Comparison of ENCODE assay signal across 30 cellular contexts in the genomic region with DNA sequence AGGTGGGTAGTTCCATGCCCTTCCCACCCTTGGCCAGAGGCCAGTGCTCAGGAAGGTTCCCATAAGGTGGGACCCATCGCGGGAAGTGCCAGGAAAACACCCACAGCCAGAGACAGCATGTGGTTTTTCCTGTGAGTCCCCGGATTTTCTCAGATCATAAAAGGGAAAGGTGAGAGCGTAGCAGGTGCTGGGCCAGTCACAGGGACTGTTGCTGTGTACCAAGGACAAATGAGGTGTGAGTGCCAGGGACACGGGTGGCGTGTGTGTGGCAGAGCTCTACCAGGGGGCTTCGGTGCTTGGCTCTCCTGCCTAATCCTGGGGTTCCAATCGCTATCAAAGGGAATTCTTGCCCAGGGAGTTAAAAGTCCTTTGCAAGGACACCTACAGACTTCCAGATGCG.
"Had no signal": no experiment of that assay in that cellular context is flagged by ENCODE, and none has a peak within 500 bp of the region (broad histone marks: within the 10 kb centered on the region; RNA-seq: fewer than 3 reads in every experiment).

No MANE protein-coding gene starts in this region.

- H3K9me3 Mint-ChIP-seq: immature natural killer cell; naive thymus-derived CD4-positive, alpha-beta T cell; natural killer cell treated with Interleukin-12 subunit alpha and Interleukin-12 subunit beta and Interleukin-15 and Interleukin-18, amount 100 ng/mL, for 72 hours; neural progenitor cell; stimulated activated naive B cell treated with anti-CD40 and anti-IgM and Interleukin-4, amounts not matched to agents 10 μg/mL and 1 μg/mL and 100 μg/mL, for 72 hours had no signal

- H3K36me3 ChIP-seq: heart left ventricle, left ventricle myocardium inferior, neural progenitor cell, ovary, prostate gland, stomach, thoracic aorta, tibial artery, uterus had no signal

- ATAC-seq: heart left ventricle; mucosa of descending colon; naive thymus-derived CD4-positive, alpha-beta T cell; natural killer cell treated with Interleukin-12 subunit alpha and Interleukin-12 subunit beta and Interleukin-15 and Interleukin-18, amount 100 ng/mL, for 72 hours; right cardiac atrium; sciatic nerve; stimulated activated naive B cell treated with anti-CD40 and anti-IgM and Interleukin-4, amounts not matched to agents 10 μg/mL and 1 μg/mL and 100 μg/mL, for 72 hours; stimulated activated naive CD8-positive, alpha-beta T cell treated with anti-CD3 and anti-CD28 coated beads, Interleukin-15, Interleukin-2, amounts not matched to agents 100 U/mL and 50 U/mL, for 24 hours had no signal

- H3K27me3 ChIP-seq: heart left ventricle, neural progenitor cell, ovary, stomach, tibial artery had no signal

- H3K27ac ChIP-seq: heart left ventricle, left ventricle myocardium inferior, neural progenitor cell, ovary, prostate gland, skin epidermis, stomach, thoracic aorta, tibial artery, uterus had no signal

- H3K4me3 Mint-ChIP-seq: immature natural killer cell; naive thymus-derived CD4-positive, alpha-beta T cell; natural killer cell treated with Interleukin-12 subunit alpha and Interleukin-12 subunit beta and Interleukin-15 and Interleukin-18, amount 100 ng/mL, for 72 hours; neural progenitor cell; stimulated activated naive B cell treated with anti-CD40 and anti-IgM and Interleukin-4, amounts not matched to agents 10 μg/mL and 1 μg/mL and 100 μg/mL, for 72 hours had no signal

- H3K9ac ChIP-seq: neural progenitor cell had no signal

- H3K36me3 Mint-ChIP-seq: immature natural killer cell; naive thymus-derived CD4-positive, alpha-beta T cell; natural killer cell treated with Interleukin-12 subunit alpha and Interleukin-12 subunit beta and Interleukin-15 and Interleukin-18, amount 100 ng/mL, for 72 hours; neural progenitor cell; stimulated activated naive B cell treated with anti-CD40 and anti-IgM and Interleukin-4, amounts not matched to agents 10 μg/mL and 1 μg/mL and 100 μg/mL, for 72 hours had no signal

- H3K4me3 ChIP-seq: heart left ventricle, left ventricle myocardium inferior, lung, mucosa of descending colon, neural progenitor cell, ovary, prostate gland, skin epidermis, stomach, thoracic aorta, tibial artery, uterus had no signal

- DNase-seq: heart left ventricle; hypothalamus; immature natural killer cell; left ventricle myocardium inferior; mesendoderm; midbrain; mucosa of descending colon; naive thymus-derived CD4-positive, alpha-beta T cell; ovary; posterior cingulate gyrus; retina; right cardiac atrium; stimulated activated CD4-positive, alpha-beta T cell treated with anti-CD3 and anti-CD28 coated beads, Interleukin-12 subunit alpha, Interleukin-12 subunit beta, amount 100 ng/mL, for 4 hours; stimulated activated CD4-positive, alpha-beta T cell treated with anti-CD3 and anti-CD28 coated beads, Interleukin-15, amount 100 ng/mL, for 24 hours; stimulated activated CD4-positive, alpha-beta T cell treated with anti-CD3 and anti-CD28 coated beads, Interleukin-2, amount 100 ng/mL, for 24 hours; stimulated activated CD4-positive, alpha-beta T cell treated with anti-CD3 and anti-CD28 coated beads, Interleukin-4, amount 100 ng/mL, for 1 hour; stimulated activated naive B cell treated with anti-CD40 and anti-IgM and Interleukin-4, amounts not matched to agents 10 μg/mL and 1 μg/mL and 100 μg/mL, for 72 hours; stimulated activated naive CD8-positive, alpha-beta T cell treated with anti-CD3 and anti-CD28 coated beads, Interleukin-15, Interleukin-2, amounts not matched to agents 100 U/mL and 50 U/mL, for 24 hours; stomach; tibial artery; trophoblast cell; uterus had no signal

- H3K9me3 ChIP-seq: heart left ventricle, left ventricle myocardium inferior, mucosa of descending colon, ovary, prostate gland, stomach, thoracic aorta, tibial artery, uterus had no signal

- H3K4me1 ChIP-seq: heart left ventricle, left ventricle myocardium inferior, neural progenitor cell, prostate gland, tibial artery, uterus had no signal

- FAIRE-seq: islet of Langerhans had no signal

- H3K27ac Mint-ChIP-seq: immature natural killer cell; naive thymus-derived CD4-positive, alpha-beta T cell; natural killer cell treated with Interleukin-12 subunit alpha and Interleukin-12 subunit beta and Interleukin-15 and Interleukin-18, amount 100 ng/mL, for 72 hours; neural progenitor cell; stimulated activated naive B cell treated with anti-CD40 and anti-IgM and Interleukin-4, amounts not matched to agents 10 μg/mL and 1 μg/mL and 100 μg/mL, for 72 hours had no signal

- H3K4me1 Mint-ChIP-seq: immature natural killer cell; neural progenitor cell; stimulated activated naive B cell treated with anti-CD40 and anti-IgM and Interleukin-4, amounts not matched to agents 10 μg/mL and 1 μg/mL and 100 μg/mL, for 72 hours had no signal
